In the genomic region with DNA sequence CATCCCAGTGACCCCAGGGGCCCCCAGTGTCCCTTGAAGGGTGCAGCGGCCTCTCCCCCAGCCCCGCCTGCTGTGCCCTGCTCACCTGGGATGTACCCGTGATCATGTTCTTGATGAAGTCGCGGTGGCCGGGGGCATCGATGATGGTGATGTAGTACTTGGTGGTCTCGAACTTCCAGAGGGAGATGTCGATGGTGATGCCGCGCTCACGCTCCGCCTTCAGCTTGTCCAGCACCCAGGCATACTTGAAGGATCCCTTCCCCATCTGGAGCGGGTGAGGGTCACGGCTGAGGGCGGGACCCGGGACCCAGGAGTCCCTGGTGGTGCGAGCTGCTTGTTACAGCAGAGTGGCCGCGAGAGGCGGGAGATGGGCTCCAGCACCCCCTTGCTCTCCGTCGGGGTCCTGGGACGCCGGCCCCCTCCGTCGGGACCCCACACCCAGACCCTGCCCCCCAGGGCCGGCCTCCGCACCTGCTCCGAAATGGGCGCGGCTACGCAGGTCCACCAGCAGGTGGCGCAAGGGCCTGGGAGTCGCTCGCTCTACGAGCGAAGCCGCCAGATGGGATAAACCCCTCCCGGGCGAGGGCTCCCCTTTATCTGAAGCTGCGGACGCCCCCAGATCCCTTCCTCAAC, we compare ENCODE assay signal across 8 cellular contexts. TPM values are rescaled to one million over a fixed set of nuclear protein-coding genes. Genes with fewer than 3 reads are reported as not detected.
A peak's percentile ranks its signal among the peaks of the same experiment; 100 is the strongest.
DNase-seq lines count a peak whose midpoint lies in the region; ATAC-seq and TF ChIP-seq lines count a peak whose summit lies in the region.

No MANE protein-coding gene starts in this region.

- no peaks in the 10 kb centered on the region; the same call in 1 of the 2 replicates for H3K36me3 ChIP-seq in Panc1 (ENCODE audit: control insufficient read depth, insufficient read depth, low read length)
- H3K36me3 ChIP-seq in testis (ENCODE audit: low read depth, missing control alignments) = no peaks in the 10 kb centered on the region

- H3K27ac ChIP-seq in Panc1 (ENCODE audit: low read length) (peak overlapping the region; percentile 66), testis (no peak overlapping the region)

- peak overlapping the region; percentile 37 for H3K4me3 Mint-ChIP-seq in activated T-helper 2 cell treated with anti-CD3 and anti-CD28 coated beads, Interferon-gamma antibody, Interleukin-2, Interleukin-4, amounts not matched to agents 10 μg/mL and 5 μg/mL and 100 μg/mL, durations not matched to agents 14 hours and 24 hours and 36 hours (ENCODE audit: low read depth)

- no peaks in the 10 kb centered on the region for H3K27me3 ChIP-seq in Panc1 (ENCODE audit: control insufficient read depth, insufficient read depth, low read length)
- H3K27me3 ChIP-seq in testis = no peaks in the 10 kb centered on the region

- TF ChIP-seq CTCF in Panc1 (IDR thresholded peaks at IDR 0.05) = peak; percentile 98
- TF ChIP-seq CTCF in fibroblast of pulmonary artery (IDR thresholded peaks at IDR 0.05; ENCODE audit: low read length, missing control alignments) = peak; percentile 77
- TF ChIP-seq CTCF in omental fat pad (IDR thresholded peaks at IDR 0.05) = peak in 1 of 3 donors; percentile 59
- peak; percentile 79 to 88 (median 80) for TF ChIP-seq CTCF in testis (IDR thresholded peaks at IDR 0.05)

- intact Hi-C loops in Panc1 (cut with micrococcal nuclease; ENCODE audit: unreplicated experiment) (no loop called here), testis (cut with DNase I; ENCODE audit: low total_unique reads) (no loop called here)
- intact Hi-C loops in activated T-helper 2 cell treated with anti-CD3 and anti-CD28 coated beads, Interferon-gamma antibody, Interleukin-2, Interleukin-4, amounts not matched to agents 10 μg/mL and 5 μg/mL and 100 μg/mL, durations not matched to agents 14 hours and 24 hours and 36 hours (cut with micrococcal nuclease) = loop anchor here (2.0 kb wide), 1 partner anchor 61 kb away; no protein-coding TSS in a partner anchor

- POLR2A ChIA-PET in Panc1 (lab: Charles Lee) = no interaction called here

- TF ChIP-seq POLR2A in testis (IDR thresholded peaks at IDR 0.05) = no peak

- peaks cover 2% of the 10 kb centered on the region for H3K4me1 Mint-ChIP-seq in activated T-helper 2 cell treated with anti-CD3 and anti-CD28 coated beads, Interferon-gamma antibody, Interleukin-2, Interleukin-4, amounts not matched to agents 10 μg/mL and 5 μg/mL and 100 μg/mL, durations not matched to agents 14 hours and 24 hours and 36 hours (ENCODE audit: low read depth)

- peak overlapping the region; percentile 17 to 68; a peak in 3 of 4 replicates for H3K4me3 ChIP-seq in Panc1 (ENCODE audit: low read depth in 2 of 2, low read length in 2 of 2)
- H3K4me3 ChIP-seq in fibroblast of pulmonary artery (replicated peaks; ENCODE audit: low read depth, low read length) = peak overlapping the region; percentile 24
- no peak overlapping the region for H3K4me3 ChIP-seq in testis

- H3K4me1 ChIP-seq in Panc1 (ENCODE audit: control insufficient read depth, insufficient read depth, low read length) (peaks cover 16% of the 10 kb centered on the region), testis (no peaks in the 10 kb centered on the region)

- peak; percentile 66 for ATAC-seq in Panc1
- ATAC-seq in omental fat pad (ENCODE audit: low FRiP score) = no peak

- H3K36me3 Mint-ChIP-seq in activated T-helper 2 cell treated with anti-CD3 and anti-CD28 coated beads, Interferon-gamma antibody, Interleukin-2, Interleukin-4, amounts not matched to agents 10 μg/mL and 5 μg/mL and 100 μg/mL, durations not matched to agents 14 hours and 24 hours and 36 hours (ENCODE audit: low read depth) = no peaks in the 10 kb centered on the region

- CTCF ChIA-PET in Panc1 (lab: Charles Lee) = interaction anchor here (0.5 to 1.2 kb wide), 3 partner anchors 21 to 51 kb away, joined by 3 to 7 read pairs (median 4); no protein-coding TSS in a partner anchor

- H3K9me3 Mint-ChIP-seq in activated T-helper 2 cell treated with anti-CD3 and anti-CD28 coated beads, Interferon-gamma antibody, Interleukin-2, Interleukin-4, amounts not matched to agents 10 μg/mL and 5 μg/mL and 100 μg/mL, durations not matched to agents 14 hours and 24 hours and 36 hours = no peaks in the 10 kb centered on the region

- no peak overlapping the region for H3K27ac Mint-ChIP-seq in activated T-helper 2 cell treated with anti-CD3 and anti-CD28 coated beads, Interferon-gamma antibody, Interleukin-2, Interleukin-4, amounts not matched to agents 10 μg/mL and 5 μg/mL and 100 μg/mL, durations not matched to agents 14 hours and 24 hours and 36 hours

- BruUV-seq in Panc1 (replicated peaks; lab: Mats Ljungman, UMichigan) = no TSS peak

- peaks cover 17% of the 10 kb centered on the region for H3K27me3 Mint-ChIP-seq in activated T-helper 2 cell treated with anti-CD3 and anti-CD28 coated beads, Interferon-gamma antibody, Interleukin-2, Interleukin-4, amounts not matched to agents 10 μg/mL and 5 μg/mL and 100 μg/mL, durations not matched to agents 14 hours and 24 hours and 36 hours (ENCODE audit: low read depth)

- peak; percentile 27 for DNase-seq in NCI-H2227 (lab: John Stamatoyannopoulos, UW; ENCODE audit: unreplicated experiment)
- DNase-seq in NCI-H2227 treated with DMSO at 0.1 percent for 48 hours (lab: John Stamatoyannopoulos, UW) = no peak
- DNase-seq in Panc1 (ENCODE audit: low read depth, low spot score) = no peak
- DNase-seq in activated T-helper 2 cell treated with anti-CD3 and anti-CD28 coated beads, Interferon-gamma antibody, Interleukin-2, Interleukin-4, amounts not matched to agents 10 μg/mL and 5 μg/mL and 100 μg/mL, durations not matched to agents 14 hours and 24 hours and 36 hours (ENCODE audit: low spot score) = peak; percentile 49
- DNase-seq in fibroblast of pulmonary artery (ENCODE audit: low read depth) = peak; percentile 34
- peak; percentile 58 for DNase-seq in omental fat pad (ENCODE audit: low spot score)
- peak; percentile 72 for DNase-seq in testis
- no peak for DNase-seq in DMS153 treated with DMSO at 0.1 percent for 48 hours (lab: John Stamatoyannopoulos, UW; ENCODE audit: unreplicated experiment)

- in situ Hi-C loops in Panc1 (cut with HindIII; ENCODE audit: low pct_unique_long_range_greater_than_20kb, low sequenced_read_pairs) = no loop called here

- WGBS in testis, 2 donors = 31 to 71% methylated on average over 10 to 43 of the region's 43 CpGs

- H3K9me3 ChIP-seq in Panc1 (ENCODE audit: control insufficient read depth, insufficient read depth, low read depth, low read length) (no peaks in the 10 kb centered on the region), testis (no peaks in the 10 kb centered on the region)

RNA-seq across cellular contexts. Expression of gene EEF1A2, which starts 3.0 kb away (rescaled TPM):
- total RNA-seq in Panc1 (2021; ENCODE audit: unreplicated experiment) (178 TPM), omental fat pad (1 to 10 TPM in 3 of 4 donors, not detected in 1; 2.1 to 4.7 (median 2.8) TPM), testis (10 to 100 TPM in 1 of 2 donors, 1 to 10 TPM in 1; 9.8 to 15.9 TPM)
- polyA plus RNA-seq in Panc1 (2012; ENCODE audit: insufficient read length) = 392 TPM
- 1.4 and 2.4 TPM in 2 replicates for total RNA-seq in activated T-helper 2 cell treated with anti-CD3 and anti-CD28 coated beads, Interferon-gamma antibody, Interleukin-2, Interleukin-4, amounts not matched to agents 10 μg/mL and 5 μg/mL and 100 μg/mL, durations not matched to agents 14 hours and 24 hours and 36 hours
- 19.1 TPM for polyA plus RNA-seq in testis (ENCODE audit: insufficient read depth, low read depth, low replicate concordance)

RNA-seq across cellular contexts. Expression of gene KCNQ2, which starts 23.4 kb away (rescaled TPM):
- total RNA-seq in Panc1 (2021; ENCODE audit: unreplicated experiment) = 19.4 TPM
- polyA plus RNA-seq in Panc1 (2012; ENCODE audit: insufficient read length) = 37.9 TPM
- total RNA-seq in activated T-helper 2 cell treated with anti-CD3 and anti-CD28 coated beads, Interferon-gamma antibody, Interleukin-2, Interleukin-4, amounts not matched to agents 10 μg/mL and 5 μg/mL and 100 μg/mL, durations not matched to agents 14 hours and 24 hours and 36 hours = not detected in 2 replicates
- not detected for total RNA-seq in omental fat pad
- 10 to 100 TPM; 49.2 to 60.9 TPM for total RNA-seq in testis
- polyA plus RNA-seq in testis (ENCODE audit: insufficient read depth, low read depth, low replicate concordance) = 36.2 TPM

RNA-seq across cellular contexts. Expression of gene PPDPF, which starts 24.7 kb away (rescaled TPM):
- total RNA-seq in Panc1 (2021; ENCODE audit: unreplicated experiment) = 241 TPM
- 323 TPM for polyA plus RNA-seq in Panc1 (2012; ENCODE audit: insufficient read length)
- total RNA-seq in activated T-helper 2 cell treated with anti-CD3 and anti-CD28 coated beads, Interferon-gamma antibody, Interleukin-2, Interleukin-4, amounts not matched to agents 10 μg/mL and 5 μg/mL and 100 μg/mL, durations not matched to agents 14 hours and 24 hours and 36 hours = 135 and 143 TPM in 2 replicates
- total RNA-seq in omental fat pad = 100 to 1,000 TPM in 1 of 4 donors, 10 to 100 TPM in 3; 22.2 to 108 (median 75.8) TPM
- 100 to 1,000 TPM; 431 to 529 TPM for total RNA-seq in testis
- 207 TPM for polyA plus RNA-seq in testis (ENCODE audit: insufficient read depth, low read depth, low replicate concordance)

RNA-seq across cellular contexts. Expression of gene PTK6, which starts 41.3 kb away (rescaled TPM):
- 6.5 TPM for total RNA-seq in Panc1 (2021; ENCODE audit: unreplicated experiment)
- 9.7 TPM for polyA plus RNA-seq in Panc1 (2012; ENCODE audit: insufficient read length)
- total RNA-seq in activated T-helper 2 cell treated with anti-CD3 and anti-CD28 coated beads, Interferon-gamma antibody, Interleukin-2, Interleukin-4, amounts not matched to agents 10 μg/mL and 5 μg/mL and 100 μg/mL, durations not matched to agents 14 hours and 24 hours and 36 hours = 0.32 and 0.46 TPM in 2 replicates
- total RNA-seq in omental fat pad = under 1 TPM in 3 of 4 donors, not detected in 1; 0.12 to 0.63 (median 0.28) TPM
- total RNA-seq in testis = under 1 TPM in 1 of 2 donors, not detected in 1; 0.37 TPM
- polyA plus RNA-seq in testis (ENCODE audit: insufficient read depth, low read depth, low replicate concordance) = 0.26 TPM

RNA-seq across cellular contexts. Expression of gene SRMS, which starts 51.7 kb away (rescaled TPM):
- total RNA-seq in Panc1 (2021; ENCODE audit: unreplicated experiment) = not detected
- polyA plus RNA-seq in Panc1 (2012; ENCODE audit: insufficient read length) = 0.41 TPM
- not detected in 2 replicates for total RNA-seq in activated T-helper 2 cell treated with anti-CD3 and anti-CD28 coated beads, Interferon-gamma antibody, Interleukin-2, Interleukin-4, amounts not matched to agents 10 μg/mL and 5 μg/mL and 100 μg/mL, durations not matched to agents 14 hours and 24 hours and 36 hours
- total RNA-seq in omental fat pad = not detected
- total RNA-seq in testis = under 1 TPM; 0.19 to 0.24 TPM
- polyA plus RNA-seq in testis (ENCODE audit: insufficient read depth, low read depth, low replicate concordance) = 0.42 TPM

Comparison
In these comparisons a context has a peak if more than half of its experiments do, and no peak if none do; other contexts are left out.
1. DNase-seq: peak in NCI-H2227 (single experiment), activated T-helper 2 cell treated with anti-CD3 and anti-CD28 coated beads, Interferon-gamma antibody, Interleukin-2, Interleukin-4, amounts not matched to agents 10 μg/mL and 5 μg/mL and 100 μg/mL, durations not matched to agents 14 hours and 24 hours and 36 hours (single experiment), fibroblast of pulmonary artery (single experiment), omental fat pad (single experiment) and testis (single experiment); none in NCI-H2227 treated with DMSO at 0.1 percent for 48 hours (single experiment), Panc1 (single experiment) and DMS153 treated with DMSO at 0.1 percent for 48 hours (single experiment).
2. H3K4me3 ChIP-seq: peak in Panc1 (2 of 2) and fibroblast of pulmonary artery (single experiment); none in testis (0 of 2).
3. RNA of gene EEF1A2, which starts 3.0 kb away (total RNA-seq): 178 TPM in Panc1 (single experiment); 9.8 to 15.9 TPM in testis, 2.1 to 4.7 TPM in omental fat pad and 1.4 to 2.4 TPM in activated T-helper 2 cell treated with anti-CD3 and anti-CD28 coated beads, Interferon-gamma antibody, Interleukin-2, Interleukin-4, amounts not matched to agents 10 μg/mL and 5 μg/mL and 100 μg/mL, durations not matched to agents 14 hours and 24 hours and 36 hours; every median in the first group is over 10 times any median in the second.
4. RNA of gene KCNQ2, which starts 23.4 kb away (total RNA-seq): 49.2 to 60.9 TPM in testis and 19.4 TPM in Panc1 (single experiment); not detected in activated T-helper 2 cell treated with anti-CD3 and anti-CD28 coated beads, Interferon-gamma antibody, Interleukin-2, Interleukin-4, amounts not matched to agents 10 μg/mL and 5 μg/mL and 100 μg/mL, durations not matched to agents 14 hours and 24 hours and 36 hours and not detected in omental fat pad; every median in the first group is over 10 times any median in the second.